ENCODE assay signal across 9 cellular contexts in genomic region chr4:154491341-154491679, GRCh38. TPM values are rescaled to one million over a fixed set of nuclear protein-coding genes. Genes with fewer than 3 reads are reported as not detected.
A peak's percentile ranks its signal among the peaks of the same experiment; 100 is the strongest.
DNase-seq lines count a peak whose midpoint lies in the region; ATAC-seq, FAIRE-seq and TF ChIP-seq lines count a peak whose summit lies in the region.
"Had no signal": no experiment of that assay in that cellular context is flagged by ENCODE, and none has a peak within 500 bp of the region (broad histone marks: within the 10 kb centered on the region; RNA-seq: fewer than 3 reads in every experiment).

No MANE protein-coding gene starts in this region.

- no peak for TF ChIP-seq POLR2A in GM12878 (IDR thresholded peaks at IDR 0.05; ENCODE audit: low read depth, low read length)

- FAIRE-seq in GM12878 (lab: Jason Lieb, UNC): no peak

- H2AFZ ChIP-seq in GM12878 (ENCODE audit: control insufficient read depth, low read depth, low read length): no peak overlapping the region; the same call in 1 of the 2 replicates

- H3K4me2 ChIP-seq in GM12878 (ENCODE audit: control insufficient read depth, insufficient read depth): peak overlapping the region; percentile 71; the same call in 1 of the 2 replicates

- SMC1A ChIA-PET in GM12878 (lab: Charles Lee; ENCODE audit: uncharacterized antibody, unreplicated experiment): no interaction called here

- no peak overlapping the region for H3K9ac ChIP-seq in GM12878 (ENCODE audit: control insufficient read depth, insufficient read depth, low read length)

- H4K20me1 ChIP-seq in GM12878 (ENCODE audit: control insufficient read depth, insufficient read depth): no peaks in the 10 kb centered on the region

- peak overlapping the region; percentile 37 for H3K4me3 ChIP-seq in GM06990 (replicated peaks; ENCODE audit: low read depth, low read length)
- H3K4me3 ChIP-seq in Jurkat, Clone E6-1 (ENCODE audit: low read length): 0 out of 2 replicates have a peak overlapping the region, but pooled peaks have one; percentile 16
- H3K4me3 ChIP-seq in GM12878: peak overlapping the region; percentile 46; the same call in 1 of the 2 replicates
- peak overlapping the region; percentile 30 to 49 for H3K4me3 ChIP-seq in tibial artery

- no peak for DNase-seq in GM06990 (ENCODE audit: extremely low read depth, insufficient read length)
- no peak for DNase-seq in Jurkat, Clone E6-1 (ENCODE audit: low read depth, low spot score)
- no peak for DNase-seq in GM12878 (ENCODE audit: low read depth, low spot score)
- DNase-seq in left lobe of liver (ENCODE audit: low spot score): no peak
- no peak for DNase-seq in tibial artery
- no peak for DNase-seq in RPMI8226
- DNase-seq in medulla oblongata (ENCODE audit: extremely low spot score): no peak

- TF ChIP-seq EP300 in GM12878 (IDR thresholded peaks at IDR 0.05; ENCODE audit: borderline replicate concordance in 1 of 2, control insufficient read depth in 1 of 2, low read depth in 2 of 2, low read length in 2 of 2): no peak

- H3K9me3 ChIP-seq in GM12878 (replicated peaks; ENCODE audit: control insufficient read depth, insufficient read depth, low read length) (no peaks in the 10 kb centered on the region; the same call in 2 of the 3 replicates), tibial artery (no peaks in the 10 kb centered on the region)

- no peaks in the 10 kb centered on the region; the same call in 1 of the 2 replicates for H3K27me3 ChIP-seq in GM06990 (replicated peaks; ENCODE audit: control insufficient read depth, insufficient read depth, low read length)
- peaks cover 6 to 7% of the 10 kb centered on the region in 2 experiments for H3K27me3 ChIP-seq in GM12878 (replicated peaks in 1 of 2; ENCODE audit: control insufficient read depth in 2 of 2, insufficient read depth in 2 of 2, low read length in 1 of 2)
- peaks cover 0 to 55% of the 10 kb centered on the region in 2 donors for H3K27me3 ChIP-seq in tibial artery

- RAD21 ChIA-PET in GM12878 (lab: Charles Lee; ENCODE audit: unreplicated experiment): no interaction called here

- TF ChIP-seq CTCF in GM06990 (IDR thresholded peaks at IDR 0.05; ENCODE audit: insufficient read depth, low read length, poor library complexity, severe bottlenecking) (no peak), GM12878 (IDR thresholded peaks at IDR 0.05 in 2 of 3, conservative IDR thresholded peaks at IDR 0.05 in 1 of 3; ENCODE audit: control insufficient read depth in 2 of 3, extremely low read depth in 1 of 3, insufficient read depth in 1 of 3, low read depth in 3 of 3, low read length in 3 of 3) (no peak), tibial artery (IDR thresholded peaks at IDR 0.05) (no peak)

- intact Hi-C loops in GM12878 (cut with micrococcal nuclease; ENCODE audit: unreplicated experiment): no loop called here
- intact Hi-C loops in tibial artery (cut with DNase I; ENCODE audit: low total_unique reads): no loop called here

- no peaks in the 10 kb centered on the region for H3K4me1 ChIP-seq in GM12878 (ENCODE audit: control insufficient read depth, insufficient read depth, low read length)
- peaks cover 0 to 26% (median 23%) of the 10 kb centered on the region in 4 donors for H3K4me1 ChIP-seq in tibial artery

- ATAC-seq in GM21447 (IDR thresholded peaks at IDR 0.05; ENCODE audit: unreplicated experiment) (peak; percentile 32), GM12878 (peak; percentile 52), left lobe of liver (peak; percentile 39)

- H3K27ac ChIP-seq in GM12878 (ENCODE audit: control insufficient read depth, insufficient read depth): no peak overlapping the region
- no peak overlapping the region for H3K27ac ChIP-seq in tibial artery

- no TSS peak for BruUV-seq in GM12878 (replicated peaks; lab: Mats Ljungman, UMichigan)

- in situ Hi-C loops in GM12878 (cut with MboI): no loop called here

- no peak for TF ChIP-seq RAD21 in GM12878 (IDR thresholded peaks at IDR 0.05; ENCODE audit: insufficient read depth, low read depth, low read length)

- POLR2A ChIA-PET in GM12878 (lab: Charles Lee): no interaction called here

- H3K79me2 ChIP-seq in GM12878 (ENCODE audit: control insufficient read depth, insufficient read depth, low read length): no peaks in the 10 kb centered on the region

- 11% methylated on average over 11 of the region's 11 CpGs for WGBS in GM12878 (ENCODE audit: insufficient coverage, insufficient replicate concordance, low lambda C conversion rate, missing lambda C conversion rate)

- CTCF ChIA-PET in GM12878 (lab: Yijun Ruan, JAX): interaction anchor here (0.6 kb wide), 1 partner anchor 59 kb away, joined by 3 read pairs; the partner anchor contains the start of gene PLRG1

- H3K36me3 ChIP-seq in GM06990 (ENCODE audit: control insufficient read depth, insufficient read depth, low read length) (no peaks in the 10 kb centered on the region), GM12878 (ENCODE audit: control insufficient read depth in 2 of 2, insufficient read depth in 2 of 2, low read length in 1 of 2) (no peaks in the 10 kb centered on the region), tibial artery (no peaks in the 10 kb centered on the region)

TF ChIP-seq in GM12878, 131 proteins besides CTCF, POLR2A, EP300 and RAD21 (continues in another document):
- no peak for TF ChIP-seq NKRF (conservative IDR thresholded peaks at IDR 0.05)
- TF ChIP-seq ZNF384 (IDR thresholded peaks at IDR 0.05; ENCODE audit: borderline replicate concordance, low read depth, low read length): no peak
- TF ChIP-seq ASH2L (IDR thresholded peaks at IDR 0.05; ENCODE audit: borderline replicate concordance, low read depth): no peak
- TF ChIP-seq RCOR1 (conservative IDR thresholded peaks at IDR 0.05; ENCODE audit: low read depth, low read length): no peak
- no peak for TF ChIP-seq KDM1A (IDR thresholded peaks at IDR 0.05; ENCODE audit: borderline replicate concordance)
- no peak for TF ChIP-seq USF2 (IDR thresholded peaks at IDR 0.05; ENCODE audit: borderline replicate concordance, low read depth, low read length)

RNA-seq across cellular contexts. Expression of gene DCHS2, which starts 0.3 kb away (rescaled TPM):
- 0.41 TPM for polyA plus RNA-seq in Jurkat, Clone E6-1 (2012; ENCODE audit: insufficient read depth, insufficient read length)
- 0.10 and 0.46 TPM in 2 replicates for total RNA-seq in GM12878 (2013; cell fraction: nucleolus; rRNA removed)
- total RNA-seq in GM12878 (2014; rRNA removed) (0.05 and 0.06 TPM in 2 replicates), GM12878 (2014; rRNA removed; fragmentation: Illumina TruSeq; extraction: Trizol) (0.05 and 0.31 TPM in 2 replicates), GM12878 (2021) (0.03 TPM in 1 of 2 replicates, not detected in the other), left lobe of liver (0.08 TPM)
- 0.03 TPM for polyA plus RNA-seq in GM12878 (2011; ENCODE audit: low read depth)
- polyA plus RNA-seq in GM12878 (2011; rRNA removed) (0.04 and 0.08 TPM in 2 replicates), GM12878 (2014; fragmentation: Illumina TruSeq; extraction: Trizol) (0.01 and 0.02 TPM in 2 replicates), GM12878 (2014; fragmentation: Nextera tagmentation; extraction: Ambion mirVana) (not detected), GM12878 (2014; rRNA removed) (0.01 TPM in 1 of 2 replicates, not detected in the other), GM12878 (2016; fragmentation: Nextera tagmentation; extraction: Ambion mirVana) (under 1 TPM; 0.01 to 0.14 TPM)
- polyA plus RNA-seq in GM12878 (2011; cell fraction: cytosol; rRNA removed): 0.03 and 0.05 TPM in 2 replicates
- polyA plus RNA-seq in GM12878 (2011; cell fraction: nucleus; rRNA removed): 0.10 and 0.12 TPM in 2 replicates
- polyA plus RNA-seq in GM12878 (2012): 0.14 and 0.16 TPM in 2 replicates
- polyA minus RNA-seq in GM12878 (2011; rRNA and poly(A)+ RNA removed): 0.15 TPM in 2 replicates
- not detected in 2 replicates for polyA minus RNA-seq in GM12878 (2011; cell fraction: cytosol; rRNA and poly(A)+ RNA removed)
- 0.24 and 0.57 TPM in 2 replicates for polyA minus RNA-seq in GM12878 (2011; cell fraction: nucleus; rRNA and poly(A)+ RNA removed)
- total RNA-seq: T-helper 2 cell treated with Interferon-gamma antibody and Interleukin-4, amounts not matched to agents 100 ng/mL and 5 ng/mL, for 36 hours had no signal

RNA-seq across cellular contexts. Expression of gene PLRG1, which starts 58.9 kb away (rescaled TPM):
- 94.5 TPM for polyA plus RNA-seq in Jurkat, Clone E6-1 (2012; ENCODE audit: insufficient read depth, insufficient read length)
- 88.9 and 101 TPM in 2 replicates for total RNA-seq in GM12878 (2013; cell fraction: nucleolus; rRNA removed)
- 54.7 and 71.2 TPM in 2 replicates for total RNA-seq in GM12878 (2014; rRNA removed)
- total RNA-seq in GM12878 (2014; rRNA removed; fragmentation: Illumina TruSeq; extraction: Trizol): 63.4 and 63.9 TPM in 2 replicates
- 83.9 and 95.9 TPM in 2 replicates for total RNA-seq in GM12878 (2021)
- polyA plus RNA-seq in GM12878 (2011; ENCODE audit: low read depth): 34.6 TPM
- polyA plus RNA-seq in GM12878 (2011; rRNA removed): 129 and 157 TPM in 2 replicates
- 76.1 and 76.3 TPM in 2 replicates for polyA plus RNA-seq in GM12878 (2011; cell fraction: cytosol; rRNA removed)
- 101 and 128 TPM in 2 replicates for polyA plus RNA-seq in GM12878 (2011; cell fraction: nucleus; rRNA removed)
- 54.6 and 57.9 TPM in 2 replicates for polyA plus RNA-seq in GM12878 (2012)
- 88.8 and 90.6 TPM in 2 replicates for polyA plus RNA-seq in GM12878 (2014; fragmentation: Illumina TruSeq; extraction: Trizol)
- 100 to 1,000 TPM; 138 to 182 TPM for polyA plus RNA-seq in GM12878 (2014; fragmentation: Nextera tagmentation; extraction: Ambion mirVana)
- polyA plus RNA-seq in GM12878 (2014; rRNA removed): 82.7 and 86.9 TPM in 2 replicates
- polyA plus RNA-seq in GM12878 (2016; fragmentation: Nextera tagmentation; extraction: Ambion mirVana): 100 to 1,000 TPM; 127 to 129 TPM
- polyA minus RNA-seq in GM12878 (2011; rRNA and poly(A)+ RNA removed): 97.2 and 135 TPM in 2 replicates
- 26.6 and 35.7 TPM in 2 replicates for polyA minus RNA-seq in GM12878 (2011; cell fraction: cytosol; rRNA and poly(A)+ RNA removed)
- polyA minus RNA-seq in GM12878 (2011; cell fraction: nucleus; rRNA and poly(A)+ RNA removed): 63.0 and 66.0 TPM in 2 replicates
- 28.3 TPM for total RNA-seq in left lobe of liver
